ENCODE assay signal across 16 cellular contexts in genomic region chr20:6058684-6059295, GRCh38. TPM values are rescaled to one million over a fixed set of nuclear protein-coding genes. Genes with fewer than 3 reads are reported as not detected.
DNase-seq lines count a peak whose midpoint lies in the region; TF ChIP-seq lines count a peak whose summit lies in the region.
"Had no signal": no experiment of that assay in that cellular context is flagged by ENCODE, and none has a peak within 500 bp of the region (broad histone marks: within the 10 kb centered on the region; RNA-seq: fewer than 3 reads in every experiment).

No MANE protein-coding gene starts in this region.

- DNase-seq in NCI-H2196 treated with DMSO at 0.1 percent for 48 hours (lab: John Stamatoyannopoulos, UW; ENCODE audit: unreplicated experiment) (peak; percentile 75), choroid plexus epithelial cell (ENCODE audit: low read depth) (peak; percentile 40), trophoblast cell (no peak), hepatic stellate cell (ENCODE audit: low spot score) (no peak), epidermal melanocyte (ENCODE audit: insufficient read length, low spot score) (no peak), occipital lobe (lab: John Stamatoyannopoulos, UW) (no peak)
- DNase-seq: activated T-cell treated with anti-CD3 and anti-CD28 coated beads, Interleukin-2, amount 50 U/mL, for 4 hours; dermis blood vessel endothelial cell; GM23248; MM.1S; retina; stimulated activated CD4-positive, alpha-beta T cell treated with anti-CD3 and anti-CD28 coated beads, Interleukin-4, amount 100 ng/mL, for 1 hour; stimulated activated naive CD4-positive, alpha-beta T cell had no signal

- peaks cover 7% of the 10 kb centered on the region for H3K4me1 ChIP-seq in HUES64 (ENCODE audit: insufficient read depth, low read length)
- peaks cover 27 to 31% of the 10 kb centered on the region in 2 experiments for H3K4me1 ChIP-seq in trophoblast cell (ENCODE audit: control insufficient read depth in 1 of 2, insufficient read depth in 2 of 2, low read length in 2 of 2)

- no peak overlapping the region for H3K14ac ChIP-seq in trophoblast cell (ENCODE audit: low read length)

- 86% methylated on average over 7 of the region's 7 CpGs for WGBS in HUES64
- WGBS in trophoblast cell (ENCODE audit: extremely low coverage, insufficient coverage, insufficient read length) = no CpG with 5 or more reads among the region's 7 CpGs

- 0 out of 2 replicates have a peak overlapping the region, but pooled peaks have one; percentile 22 for H3K27ac ChIP-seq in HUES64 (ENCODE audit: low read depth, low read length)
- no peak overlapping the region for H3K27ac ChIP-seq in trophoblast cell (ENCODE audit: low read depth, low read length)
- H3K27ac ChIP-seq: GM23248 had no signal

- H3K4me3 ChIP-seq in HUES64 (ENCODE audit: low read length) (no peak overlapping the region), choroid plexus epithelial cell (ENCODE audit: low read depth, low read length) (no peak overlapping the region), trophoblast cell (ENCODE audit: low read depth, low read length) (no peak overlapping the region)
- H3K4me3 ChIP-seq: GM23248 had no signal

- H3K18ac ChIP-seq in trophoblast cell (ENCODE audit: low read length) = no peak overlapping the region

- TF ChIP-seq CTCF in choroid plexus epithelial cell (conservative IDR thresholded peaks at IDR 0.05; ENCODE audit: low read depth, low read length) = no peak

- H3K23ac ChIP-seq in trophoblast cell (ENCODE audit: low read length) = no peak overlapping the region

- H2BK5ac ChIP-seq in trophoblast cell (ENCODE audit: low read depth, low read length, poor library complexity) = no peak overlapping the region

- H3K36me3 ChIP-seq in HUES64 (ENCODE audit: insufficient read depth, low read length) (no peaks in the 10 kb centered on the region), trophoblast cell (ENCODE audit: control insufficient read depth in 1 of 2, insufficient read depth in 2 of 2, low read length in 2 of 2) (no peaks in the 10 kb centered on the region)

- peak overlapping the region; percentile 36 for H3K4me2 ChIP-seq in trophoblast cell (ENCODE audit: low read length)

- H3K27me3 ChIP-seq in HUES64 (ENCODE audit: insufficient read depth, low read length) (peaks cover 6% of the 10 kb centered on the region), trophoblast cell (ENCODE audit: insufficient read depth, low read length) (no peaks in the 10 kb centered on the region)

- H3K79me2 ChIP-seq in trophoblast cell (ENCODE audit: control insufficient read depth, insufficient read depth, low read length, poor library complexity) = no peaks in the 10 kb centered on the region

- H2AFZ ChIP-seq in trophoblast cell (ENCODE audit: insufficient read depth, low read length, poor library complexity) = no peak overlapping the region
- H2AFZ ChIP-seq: GM23248 had no signal

- no peak overlapping the region for H3K4ac ChIP-seq in trophoblast cell (ENCODE audit: low read depth, low read length)

- H2BK120ac ChIP-seq in trophoblast cell (ENCODE audit: insufficient read depth, low read length, poor library complexity) = no peak overlapping the region

- peaks cover 3% of the 10 kb centered on the region for H3K79me1 ChIP-seq in trophoblast cell (ENCODE audit: low read length)

- no peak overlapping the region for H3K9ac ChIP-seq in HUES64 (ENCODE audit: low read depth, low read length)
- H3K9ac ChIP-seq in trophoblast cell (ENCODE audit: low read length) = no peak overlapping the region
- H3K9ac ChIP-seq: GM23248 had no signal

- H4K91ac ChIP-seq in trophoblast cell (ENCODE audit: low read depth, low read length) = no peak overlapping the region

- H3K9me3 ChIP-seq in HUES64 (ENCODE audit: insufficient read depth, low read depth, low read length) (no peaks in the 10 kb centered on the region), trophoblast cell (ENCODE audit: insufficient read depth, low read depth, low read length) (no peaks in the 10 kb centered on the region)

- no peak overlapping the region for H4K12ac ChIP-seq in trophoblast cell (ENCODE audit: low read depth, low read length)

- no peak overlapping the region for H4K8ac ChIP-seq in trophoblast cell (ENCODE audit: low read depth, low read length)

- no peak overlapping the region for H2AK5ac ChIP-seq in trophoblast cell (ENCODE audit: low read length)

- H2BK12ac ChIP-seq in trophoblast cell (ENCODE audit: low read length) = no peak overlapping the region

RNA-seq across cellular contexts. Expression of gene LRRN4, which starts 4.9 kb away (rescaled TPM):
- 1.1 TPM for polyA plus RNA-seq in HUES64 (2013, experiment 1 of 2)
- polyA plus RNA-seq in HUES64 (2013, experiment 2 of 2) = 1.4 TPM
- 8.0 and 8.7 TPM in 2 replicates for polyA plus RNA-seq in trophoblast cell (2013)
- total RNA-seq in occipital lobe = not detected
- total RNA-seq: fibroblast of villous mesenchyme, GM23248, myocyte had no signal
- polyA plus RNA-seq: GM23248 had no signal

RNA-seq across cellular contexts. Expression of gene CRLS1, which starts 52.9 kb away (rescaled TPM):
- polyA plus RNA-seq in HUES64 (2013, experiment 1 of 2) = 47.2 TPM
- polyA plus RNA-seq in HUES64 (2013, experiment 2 of 2) = 45.3 TPM
- polyA plus RNA-seq in trophoblast cell (2013) = 30.2 and 31.8 TPM in 2 replicates
- 49.4 TPM for total RNA-seq in occipital lobe

Comparison
In these comparisons a context has a peak if more than half of its experiments do, and no peak if none do; other contexts are left out.
1. DNase-seq: peak in NCI-H2196 treated with DMSO at 0.1 percent for 48 hours (single experiment) and choroid plexus epithelial cell (single experiment); none in trophoblast cell (0 of 2), hepatic stellate cell (single experiment), epidermal melanocyte (single experiment) and occipital lobe (single experiment).